Comparison of ENCODE assay signal across 11 cellular contexts in genomic region chrX:130772313-130773140, GRCh38.
DNase-seq lines count a peak whose midpoint lies in the region; ATAC-seq lines count a peak whose summit lies in the region.
"Had no signal": no experiment of that assay in that cellular context is flagged by ENCODE, and none has a peak within 500 bp of the region (broad histone marks: within the 10 kb centered on the region; RNA-seq: fewer than 3 reads in every experiment).

No MANE protein-coding gene starts in this region.

- in situ Hi-C loops in ACHN (cut with HindIII; ENCODE audit: low pct_ligation_motif_present, low pct_unique_long_range_greater_than_20kb, low sequenced_read_pairs): no loop called here

- H3K27me3 ChIP-seq in trophoblast cell (ENCODE audit: insufficient read depth, low read length): no peaks in the 10 kb centered on the region

- no peaks in the 10 kb centered on the region for H3K36me3 ChIP-seq in trophoblast cell (ENCODE audit: control insufficient read depth in 1 of 2, insufficient read depth in 2 of 2, low read length in 2 of 2)

- H3K14ac ChIP-seq in trophoblast cell (ENCODE audit: low read length): no peak overlapping the region

- H2AFZ ChIP-seq in trophoblast cell (ENCODE audit: insufficient read depth, low read length, poor library complexity): no peak overlapping the region

- H2BK12ac ChIP-seq in trophoblast cell (ENCODE audit: low read length): no peak overlapping the region

- CTCF ChIA-PET in activated CD8-positive, alpha-beta memory T cell treated with anti-CD3 and anti-CD28 coated beads, Interleukin-2, amount 10 ng/mL, durations not matched to agents 7 days and 5 days (lab: Charles Lee): no interaction called here

- no peaks in the 10 kb centered on the region for H3K27me3 Mint-ChIP-seq in activated CD8-positive, alpha-beta memory T cell treated with anti-CD3 and anti-CD28 coated beads, Interleukin-2, amount 10 ng/mL, durations not matched to agents 7 days and 5 days

- no peak overlapping the region for H2BK5ac ChIP-seq in trophoblast cell (ENCODE audit: low read depth, low read length, poor library complexity)

- no peaks in the 10 kb centered on the region for H3K9me3 ChIP-seq in trophoblast cell (ENCODE audit: insufficient read depth, low read depth, low read length)

- peaks cover 3% of the 10 kb centered on the region for H3K36me3 Mint-ChIP-seq in activated CD8-positive, alpha-beta memory T cell treated with anti-CD3 and anti-CD28 coated beads, Interleukin-2, amount 10 ng/mL, durations not matched to agents 7 days and 5 days

- H3K23ac ChIP-seq in trophoblast cell (ENCODE audit: low read length): no peak overlapping the region

- no peak overlapping the region for H3K9ac ChIP-seq in trophoblast cell (ENCODE audit: low read length)

- ATAC-seq in activated CD8-positive, alpha-beta memory T cell treated with anti-CD3 and anti-CD28 coated beads, Interleukin-2, amount 10 ng/mL, durations not matched to agents 7 days and 5 days: no peak
- no peak for ATAC-seq in GM18868 (IDR thresholded peaks at IDR 0.05; ENCODE audit: unreplicated experiment)
- ATAC-seq: left ventricle myocardium superior had no signal

- H2BK120ac ChIP-seq in trophoblast cell (ENCODE audit: insufficient read depth, low read length, poor library complexity): no peak overlapping the region

- H3K4me3 ChIP-seq in trophoblast cell (ENCODE audit: low read depth, low read length): no peak overlapping the region

- no peak overlapping the region for H3K27ac ChIP-seq in trophoblast cell (ENCODE audit: low read depth, low read length)

- H3K79me1 ChIP-seq in trophoblast cell (ENCODE audit: low read length): no peaks in the 10 kb centered on the region

- H3K27ac Mint-ChIP-seq in activated CD8-positive, alpha-beta memory T cell treated with anti-CD3 and anti-CD28 coated beads, Interleukin-2, amount 10 ng/mL, durations not matched to agents 7 days and 5 days: no peak overlapping the region

- no peaks in the 10 kb centered on the region for H3K9me3 Mint-ChIP-seq in activated CD8-positive, alpha-beta memory T cell treated with anti-CD3 and anti-CD28 coated beads, Interleukin-2, amount 10 ng/mL, durations not matched to agents 7 days and 5 days (ENCODE audit: low read depth)

- no CpG with 5 or more reads among the region's 7 CpGs for WGBS in trophoblast cell (ENCODE audit: extremely low coverage, insufficient coverage, insufficient read length)

- no peaks in the 10 kb centered on the region for H3K79me2 ChIP-seq in trophoblast cell (ENCODE audit: control insufficient read depth, insufficient read depth, low read length, poor library complexity)

- DNase-seq in GM04504 (ENCODE audit: low read depth) (peak; percentile 38), NCI-H1930 (lab: John Stamatoyannopoulos, UW) (peak; percentile 9 to 44), astrocyte of the hippocampus (ENCODE audit: low read depth, low spot score) (peak; percentile 40), trophoblast cell (peak; percentile 18 to 58), ACHN (no peak), middle frontal gyrus (ENCODE audit: extremely low spot score, low spot score) (no peak)
- no peak for DNase-seq in activated CD8-positive, alpha-beta memory T cell treated with anti-CD3 and anti-CD28 coated beads, Interleukin-2, amount 10 ng/mL, durations not matched to agents 7 days and 5 days
- DNase-seq: left ventricle myocardium superior; SIG-M5; stimulated activated CD4-positive, alpha-beta T cell treated with anti-CD3 and anti-CD28 coated beads, Interleukin-12 subunit alpha, Interleukin-12 subunit beta, amount 100 ng/mL, for 4 hours had no signal

- no peaks in the 10 kb centered on the region for H3K4me1 ChIP-seq in trophoblast cell (ENCODE audit: control insufficient read depth in 1 of 2, insufficient read depth in 2 of 2, low read length in 2 of 2)

- H3K4me2 ChIP-seq in trophoblast cell (ENCODE audit: low read length): no peak overlapping the region

- no peak overlapping the region for H4K8ac ChIP-seq in trophoblast cell (ENCODE audit: low read depth, low read length)

- no peak overlapping the region for H3K4ac ChIP-seq in trophoblast cell (ENCODE audit: low read depth, low read length)

- H3K4me3 Mint-ChIP-seq in activated CD8-positive, alpha-beta memory T cell treated with anti-CD3 and anti-CD28 coated beads, Interleukin-2, amount 10 ng/mL, durations not matched to agents 7 days and 5 days: no peak overlapping the region

- no peak overlapping the region for H2AK5ac ChIP-seq in trophoblast cell (ENCODE audit: low read length)

- peaks cover 24% of the 10 kb centered on the region for H3K4me1 Mint-ChIP-seq in activated CD8-positive, alpha-beta memory T cell treated with anti-CD3 and anti-CD28 coated beads, Interleukin-2, amount 10 ng/mL, durations not matched to agents 7 days and 5 days

- H4K91ac ChIP-seq in trophoblast cell (ENCODE audit: low read depth, low read length): no peak overlapping the region

- H3K18ac ChIP-seq in trophoblast cell (ENCODE audit: low read length): no peak overlapping the region

- H4K12ac ChIP-seq in trophoblast cell (ENCODE audit: low read depth, low read length): no peak overlapping the region

Comparison
In these comparisons a context has a peak if more than half of its experiments do, and no peak if none do; other contexts are left out.
1. DNase-seq: peak in GM04504 (single experiment), NCI-H1930 (2 of 2), astrocyte of the hippocampus (single experiment) and trophoblast cell (2 of 2); none in ACHN (single experiment), activated CD8-positive, alpha-beta memory T cell treated with anti-CD3 and anti-CD28 coated beads, Interleukin-2, amount 10 ng/mL, durations not matched to agents 7 days and 5 days (single experiment) and middle frontal gyrus (single experiment).